Comparison of ENCODE assay signal across 1 cellular context in genomic region chr5:66828046-66828550, GRCh38.
TF ChIP-seq lines count a peak whose summit lies in the region.

No MANE protein-coding gene starts in this region.

TF ChIP-seq in GM23338, 12 proteins besides CTCF, POLR2A, EP300 and RAD21 (continued from another document):
- TF ChIP-seq ZNF462 (CRISPR knock-in tag; IDR thresholded peaks at IDR 0.05) (no peak; the same call in 1 of the 2 replicates), EZH2phosphoT487 (IDR thresholded peaks at IDR 0.05; ENCODE audit: unreplicated experiment) (no peak), ZNF114 (CRISPR knock-in tag; IDR thresholded peaks at IDR 0.05) (no peak), ETS1 (IDR thresholded peaks at IDR 0.05) (no peak), NANOG (IDR thresholded peaks at IDR 0.05; ENCODE audit: borderline replicate concordance) (no peak), POLR2AphosphoS5 (IDR thresholded peaks at IDR 0.05; ENCODE audit: low read depth) (no peak), ZNF331 (CRISPR knock-in tag; IDR thresholded peaks at IDR 0.05; ENCODE audit: low read depth) (no peak)
